8 cellular contexts compared by ENCODE assay signal in genomic region chr11:94493443-94494199, GRCh38. TPM values are rescaled to one million over a fixed set of nuclear protein-coding genes. Genes with fewer than 3 reads are reported as not detected.
DNase-seq lines count a peak whose midpoint lies in the region; TF ChIP-seq lines count a peak whose summit lies in the region.

ANKRD49 (plus strand) TSS chr11:94493984; CDS start chr11:94496694, 2,710 bp downstream.
MRE11 (minus strand) TSS chr11:94493844; CDS start chr11:94492801, 1,043 bp downstream.

- H2AFZ ChIP-seq in MM.1S (ENCODE audit: low read length), result peak within 1 kb of the TSS; percentile 93
- H2AFZ ChIP-seq in neural cell (ENCODE audit: low read depth, low read length), result peak within 1 kb of the TSS; percentile 96

- in situ Hi-C loops in HAP-1 (cut with MboI; ENCODE audit: low sequenced_read_pairs), result no loop called here

- H3K27ac ChIP-seq in MM.1S (ENCODE audit: low read length) (peak within 1 kb of the TSS; percentile 70; the same call in 1 of the 2 replicates), neural cell (ENCODE audit: low read length) (peak within 1 kb of the TSS; percentile 68), stomach (peak within 1 kb of the TSS; percentile 67 to 93 (median 87))

- H4K20me1 ChIP-seq in MM.1S (ENCODE audit: insufficient read depth, low read length) (no peaks in the 10 kb centered on the region), neural cell (ENCODE audit: insufficient read depth) (no peaks in the 10 kb centered on the region)

- no peaks in the 10 kb centered on the region for H3K9me3 ChIP-seq in HAP-1
- H3K9me3 ChIP-seq in MM.1S (replicated peaks; ENCODE audit: insufficient read depth, low read length), result no peaks in the 10 kb centered on the region
- H3K9me3 ChIP-seq in neural cell (ENCODE audit: low read length), result no peaks in the 10 kb centered on the region
- H3K9me3 ChIP-seq in stomach, result no peaks in the 10 kb centered on the region

- no peaks in the 10 kb centered on the region for H3K27me3 ChIP-seq in HAP-1 (ENCODE audit: low read depth)
- no peaks in the 10 kb centered on the region for H3K27me3 ChIP-seq in MM.1S (replicated peaks; ENCODE audit: insufficient read depth, low read length)
- H3K27me3 ChIP-seq in neural cell (ENCODE audit: insufficient read depth, low read depth, low read length), result no peaks in the 10 kb centered on the region
- no peaks in the 10 kb centered on the region for H3K27me3 ChIP-seq in stomach

- H3K36me3 ChIP-seq in HAP-1 (replicated peaks), result peaks cover 22% of the 10 kb centered on the region
- 0 out of 2 replicates have a peak, but pooled peaks cover 3% of the 10 kb centered on the region for H3K36me3 ChIP-seq in MM.1S (replicated peaks; ENCODE audit: insufficient read depth, low read length)
- peaks cover 5% of the 10 kb centered on the region for H3K36me3 ChIP-seq in neural cell (ENCODE audit: insufficient read depth, low read length)
- peaks cover 9 to 44% (median 40%) of the 10 kb centered on the region in 4 donors for H3K36me3 ChIP-seq in stomach

- H3K9ac ChIP-seq in MM.1S (ENCODE audit: low read length) (peak within 1 kb of the TSS; percentile 95), neural cell (ENCODE audit: low read length) (peak within 1 kb of the TSS; percentile 76)

- H3K4me3 ChIP-seq in HAP-1, result peak within 1 kb of the TSS; percentile 81
- peak within 1 kb of the TSS; percentile 81 for H3K4me3 ChIP-seq in MM.1S (ENCODE audit: low read length)
- peak within 1 kb of the TSS; percentile 87 for H3K4me3 ChIP-seq in fibroblast of villous mesenchyme (ENCODE audit: low read depth, low read length)
- H3K4me3 ChIP-seq in neural cell (ENCODE audit: low read length), result peak within 1 kb of the TSS; percentile 83
- H3K4me3 ChIP-seq in stomach, result peak within 1 kb of the TSS; percentile 80 to 98 (median 86)

- DNase-seq in ELR (ENCODE audit: low read depth) (peak; percentile 98), HAP-1 (ENCODE audit: low spot score in 2 of 2) (peak; percentile 94 to 96), MM.1S (peak; percentile 99), SIG-M5 (lab: John Stamatoyannopoulos, UW) (peak; percentile 85), activated gamma-delta T cell (lab: John Stamatoyannopoulos, UW) (peak; percentile 85), fibroblast of villous mesenchyme (ENCODE audit: low read depth) (peak; percentile 99), stomach (peak; percentile 98)

- H3K4me2 ChIP-seq in MM.1S (ENCODE audit: low read depth, low read length) (peak within 1 kb of the TSS; percentile 84), neural cell (ENCODE audit: low read length) (peak within 1 kb of the TSS; percentile 96)

- WGBS in stomach, 5 donors, result 0 to 1% (median 0%) methylated on average over 18 to 54 of the region's 54 CpGs

- TF ChIP-seq CTCF in MM.1S (IDR thresholded peaks at IDR 0.05; ENCODE audit: low read length), result no peak
- no peak for TF ChIP-seq CTCF in fibroblast of villous mesenchyme (IDR thresholded peaks at IDR 0.05; ENCODE audit: insufficient read depth, low read depth, low read length)
- TF ChIP-seq CTCF in neural cell (IDR thresholded peaks at IDR 0.05; ENCODE audit: poor library complexity, severe bottlenecking), result no peak
- TF ChIP-seq CTCF in stomach (IDR thresholded peaks at IDR 0.05), result no peak

- no peaks in the 10 kb centered on the region for H3K9me2 ChIP-seq in MM.1S (replicated peaks; ENCODE audit: insufficient read depth, low read length)
- H3K9me2 ChIP-seq in neural cell (ENCODE audit: insufficient read depth, low read length), result no peaks in the 10 kb centered on the region

- peak; percentile 31 for TF ChIP-seq RAD21 in neural cell (conservative IDR thresholded peaks at IDR 0.05)

- TF ChIP-seq EP300 in neural cell (conservative IDR thresholded peaks at IDR 0.05; ENCODE audit: poor library complexity, severe bottlenecking) (peak; percentile 48), stomach (IDR thresholded peaks at IDR 0.05) (no peak)

- H3F3A ChIP-seq in MM.1S (ENCODE audit: insufficient read depth, low read length) (no peaks in the 10 kb centered on the region), neural cell (ENCODE audit: insufficient read depth, low read length, poor library complexity, severe bottlenecking) (no peaks in the 10 kb centered on the region)

- intact Hi-C loops in stomach (cut with DNase I; ENCODE audit: low total_unique reads), result no loop called here

- peaks cover 5% of the 10 kb centered on the region; the same call in 1 of the 2 replicates for H3K4me1 ChIP-seq in HAP-1
- peaks cover 12% of the 10 kb centered on the region; the same call in 1 of the 2 replicates for H3K4me1 ChIP-seq in MM.1S (ENCODE audit: low read length)
- H3K4me1 ChIP-seq in stomach, result peaks cover 11 to 41% (median 26%) of the 10 kb centered on the region in 4 donors

- no peak for TF ChIP-seq POLR2A in stomach (IDR thresholded peaks at IDR 0.05)

- H3K79me2 ChIP-seq in MM.1S (ENCODE audit: low read length), result peaks cover 55% of the 10 kb centered on the region
- H3K79me2 ChIP-seq in neural cell (replicated peaks; ENCODE audit: insufficient read depth, low read length), result peaks cover 9% of the 10 kb centered on the region

TF ChIP-seq in neural cell, 6 proteins besides CTCF, POLR2A, EP300 and RAD21:
- peak; percentile 97 for TF ChIP-seq MXI1 (conservative IDR thresholded peaks at IDR 0.05; ENCODE audit: poor library complexity, severe bottlenecking)
- no peak for TF ChIP-seq TAF1 (IDR thresholded peaks at IDR 0.05; ENCODE audit: low read depth)
- peak; percentile 79 for TF ChIP-seq POLR2AphosphoS5 (IDR thresholded peaks at IDR 0.05)
- TF ChIP-seq SMC3 (conservative IDR thresholded peaks at IDR 0.05; ENCODE audit: poor library complexity), result peak; percentile 49
- TF ChIP-seq REST (IDR thresholded peaks at IDR 0.05; ENCODE audit: borderline replicate concordance), result peak; percentile 66
- no peak for TF ChIP-seq EZH2 (IDR thresholded peaks at IDR 0.05; ENCODE audit: borderline replicate concordance, insufficient read depth, low read length, poor library complexity, severe bottlenecking)

RNA-seq across cellular contexts. Expression of gene ANKRD49, which starts in this region (rescaled TPM):
- total RNA-seq in fibroblast of villous mesenchyme (11.0 and 14.2 TPM in 2 replicates), stomach (10 to 100 TPM in 3 of 5 donors, 1 to 10 TPM in 1, under 1 TPM in 1; 0.87 to 33.5 (median 16.4) TPM)
- polyA plus RNA-seq in neural cell (49.2 and 54.6 TPM in 2 replicates), stomach (10 to 100 TPM; 14.0 to 77.0 (median 15.3) TPM)
- polyA minus RNA-seq in neural cell, result 30.9 and 32.6 TPM in 2 replicates

RNA-seq across cellular contexts. Expression of gene MRE11, which starts in this region (rescaled TPM):
- 10.0 and 11.7 TPM in 2 replicates for total RNA-seq in fibroblast of villous mesenchyme
- polyA plus RNA-seq in neural cell, result 4.3 and 5.1 TPM in 2 replicates
- polyA minus RNA-seq in neural cell, result 11.9 and 15.3 TPM in 2 replicates
- 10 to 100 TPM in 3 of 5 donors, 1 to 10 TPM in 2; 2.0 to 39.3 (median 10.5) TPM for total RNA-seq in stomach
- polyA plus RNA-seq in stomach, result 1 to 10 TPM; 1.5 to 5.9 (median 3.5) TPM

Comparison
In these comparisons a context has a peak if more than half of its experiments do, and no peak if none do; other contexts are left out.
1. Peak in every context shown above with its lines: DNase-seq, H3K4me3 ChIP-seq and H3K27ac ChIP-seq.